Comparison of ENCODE assay signal across 1 cellular context in genomic region chr16:3479654-3480216, GRCh38.
TF ChIP-seq lines count a peak whose summit lies in the region.

No MANE protein-coding gene starts in this region.

TF ChIP-seq in WTC11, 78 proteins besides CTCF, POLR2A, EP300 and RAD21 (continued from another document):
- TF ChIP-seq PRDM15 (CRISPR knock-in tag; IDR thresholded peaks at IDR 0.05), result no peak
- TF ChIP-seq GTF2I (CRISPR knock-in tag; conservative IDR thresholded peaks at IDR 0.05), result no peak
- TF ChIP-seq NR2C2 (CRISPR knock-in tag; IDR thresholded peaks at IDR 0.05), result no peak
